In the genomic region with DNA sequence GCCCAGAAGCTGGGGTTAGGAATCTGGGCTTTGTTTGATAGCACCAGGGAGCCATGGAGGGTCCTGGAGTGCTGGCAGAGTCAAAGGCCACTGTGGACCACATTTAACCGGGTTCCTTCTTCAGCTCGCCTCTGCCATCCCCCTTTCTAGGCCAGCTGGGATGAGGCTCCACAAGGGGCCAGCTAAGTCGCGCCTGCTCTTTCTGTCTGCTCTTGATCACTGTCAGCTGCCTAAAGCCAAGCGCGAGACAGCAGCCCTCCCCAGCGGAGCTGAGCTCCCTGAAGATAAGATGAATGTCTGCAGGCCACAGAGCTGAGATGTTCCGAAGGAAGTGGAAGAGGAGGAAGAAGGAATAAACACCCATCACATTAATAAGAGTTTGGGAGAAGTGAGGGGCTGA, we compare ENCODE assay signal across 12 cellular contexts.
"Had no signal": no experiment of that assay in that cellular context is flagged by ENCODE, and none has a peak within 500 bp of the region (broad histone marks: within the 10 kb centered on the region; RNA-seq: fewer than 3 reads in every experiment).

No MANE protein-coding gene starts in this region.

- H3K36me3 Mint-ChIP-seq: activated naive CD8-positive, alpha-beta T cell treated with anti-CD3 and anti-CD28 coated beads for 36 hours; stimulated activated memory B cell treated with anti-CD40 and anti-IgM and Interleukin-4, amounts not matched to agents 10 μg/mL and 1 μg/mL and 100 μg/mL, for 72 hours had no signal

- H3K4me1 ChIP-seq: foreskin keratinocyte, parathyroid adenoma, transverse colon had no signal

- H3K27ac Mint-ChIP-seq: activated naive CD8-positive, alpha-beta T cell treated with anti-CD3 and anti-CD28 coated beads for 36 hours; stimulated activated memory B cell treated with anti-CD40 and anti-IgM and Interleukin-4, amounts not matched to agents 10 μg/mL and 1 μg/mL and 100 μg/mL, for 72 hours had no signal

- DNase-seq: activated CD4-positive, alpha-beta T cell treated with anti-CD3 and anti-CD28 coated beads, Interleukin-2, amount 50 U/mL, for 4 hours; activated gamma-delta T cell; activated naive CD8-positive, alpha-beta T cell treated with anti-CD3 and anti-CD28 coated beads for 36 hours; activated T-cell treated with anti-CD3 and anti-CD28 coated beads, Interleukin-2, amount 50 U/mL, for 1 hour; foreskin keratinocyte; head of caudate nucleus; stimulated activated CD4-positive, alpha-beta T cell treated with anti-CD3 and anti-CD28 coated beads, Interleukin-1b, Interleukin-23, amount 100 ng/mL, for 48 hours; transverse colon had no signal

- H3K4me3 ChIP-seq: right atrium auricular region, transverse colon had no signal

- H3K9me3 ChIP-seq: right atrium auricular region, transverse colon had no signal

- ATAC-seq: activated CD4-positive, CD25-positive, alpha-beta regulatory T cell treated with anti-CD3 and anti-CD28 coated beads, Interleukin-2, amount 50 U/mL, for 24 hours; foreskin keratinocyte; stimulated activated memory B cell treated with anti-CD40 and anti-IgM and Interleukin-4, amounts not matched to agents 10 μg/mL and 1 μg/mL and 100 μg/mL, for 72 hours had no signal

- H3K27me3 ChIP-seq: right atrium auricular region, transverse colon had no signal

- H3K9me3 Mint-ChIP-seq: activated naive CD8-positive, alpha-beta T cell treated with anti-CD3 and anti-CD28 coated beads for 36 hours had no signal

- H3K4me1 Mint-ChIP-seq: activated naive CD8-positive, alpha-beta T cell treated with anti-CD3 and anti-CD28 coated beads for 36 hours; stimulated activated memory B cell treated with anti-CD40 and anti-IgM and Interleukin-4, amounts not matched to agents 10 μg/mL and 1 μg/mL and 100 μg/mL, for 72 hours had no signal

- H3K36me3 ChIP-seq: right atrium auricular region, transverse colon had no signal

- H3K4me3 Mint-ChIP-seq: activated naive CD8-positive, alpha-beta T cell treated with anti-CD3 and anti-CD28 coated beads for 36 hours; stimulated activated memory B cell treated with anti-CD40 and anti-IgM and Interleukin-4, amounts not matched to agents 10 μg/mL and 1 μg/mL and 100 μg/mL, for 72 hours had no signal

- H3K27ac ChIP-seq: foreskin keratinocyte, parathyroid adenoma, right atrium auricular region, transverse colon had no signal
